8 cellular contexts compared by ENCODE assay signal in genomic region chr3:44729384-44729910, GRCh38. TPM values are rescaled to one million over a fixed set of nuclear protein-coding genes. Genes with fewer than 3 reads are reported as not detected.
DNase-seq lines count a peak whose midpoint lies in the region; ATAC-seq and TF ChIP-seq lines count a peak whose summit lies in the region.

Gene ZNF501 (plus strand): TSS chr3:44729635. CDS start chr3:44734422, 4,787 bp downstream.

- H3K27me3 Mint-ChIP-seq in CD4-positive, alpha-beta memory T cell, result peaks cover 0 to 1% of the 10 kb centered on the region in 2 donors

- intact Hi-C loops in CD4-positive, alpha-beta memory T cell (cut with micrococcal nuclease), result loop anchor here (1.0 kb wide), 3 partner anchors 17 to 252 kb away; partner anchors contain the start of genes KIAA1143, KIF15, ZNF445 and ZNF502
- intact Hi-C loops in right cardiac atrium (cut with DNase I) (no loop called here), prostate gland (cut with DNase I) (loop anchor here (1.0 kb wide), 1 partner anchor 17 kb away; the partner anchor contains the start of gene ZNF502)

- TF ChIP-seq POLR2A in prostate gland (IDR thresholded peaks at IDR 0.05) (peak; percentile 55), upper lobe of left lung (IDR thresholded peaks at IDR 0.05) (peak in 1 of 4 donors; percentile 48)

- peaks cover 9 to 91% (median 80%) of the 10 kb centered on the region in 8 donors for H3K9me3 Mint-ChIP-seq in CD4-positive, alpha-beta memory T cell

- peaks cover 11 to 17% of the 10 kb centered on the region in 2 donors for H3K9me3 ChIP-seq in CD4-positive, alpha-beta memory T cell (ENCODE audit: control insufficient read depth in 1 of 2, low read length in 2 of 2)
- peaks cover 9% of the 10 kb centered on the region for H3K9me3 ChIP-seq in right cardiac atrium (ENCODE audit: control insufficient read depth, low read length)
- no peaks in the 10 kb centered on the region for H3K9me3 ChIP-seq in prostate gland
- H3K9me3 ChIP-seq in upper lobe of left lung, result peaks cover 27 to 100% (median 76%) of the 10 kb centered on the region in 4 donors

- under 1% methylated on average over 46 of the region's 46 CpGs for WGBS in right cardiac atrium
- WGBS in prostate gland, result 0% methylated on average over 43 of the region's 46 CpGs
- 1% methylated on average over 31 to 36 of the region's 46 CpGs for WGBS in upper lobe of left lung, 2 donors

- H3K27me3 ChIP-seq in CD4-positive, alpha-beta memory T cell (ENCODE audit: insufficient read depth, low read length), result no peaks in the 10 kb centered on the region
- H3K27me3 ChIP-seq in right cardiac atrium (ENCODE audit: control insufficient read depth, insufficient read depth) (no peaks in the 10 kb centered on the region), prostate gland (replicated peaks; ENCODE audit: insufficient read depth) (no peaks in the 10 kb centered on the region), upper lobe of left lung (no peaks in the 10 kb centered on the region)

- peaks cover 47 to 65% of the 10 kb centered on the region in 2 donors for H3K36me3 Mint-ChIP-seq in CD4-positive, alpha-beta memory T cell

- peak; percentile 82 for ATAC-seq in GM21381 (IDR thresholded peaks at IDR 0.05; ENCODE audit: unreplicated experiment)
- peak; percentile 99 to 100 for ATAC-seq in right cardiac atrium
- peak; percentile 95 to 99 for ATAC-seq in upper lobe of left lung (ENCODE audit: low FRiP score in 2 of 2)

- DNase-seq in CD4-positive, alpha-beta memory T cell, result peak; percentile 79 to 88 (median 82)
- DNase-seq in LoVo (ENCODE audit: low spot score) (peak; percentile 90), T-helper 1 cell (peak; percentile 58 to 87 (median 75)), anterior cingulate cortex (lab: John Stamatoyannopoulos, UW) (peak; percentile 3 to 93 (median 78)), right cardiac atrium (peak; percentile 96 to 99 (median 98)), prostate gland (ENCODE audit: low spot score) (peak; percentile 92), upper lobe of left lung (peak; percentile 95 to 99)

- H3K4me3 ChIP-seq in CD4-positive, alpha-beta memory T cell (ENCODE audit: low read length in 2 of 2), result peak within 1 kb of the TSS; percentile 71 to 79
- peak within 1 kb of the TSS; percentile 69 for H3K4me3 ChIP-seq in right cardiac atrium (ENCODE audit: low read length)
- H3K4me3 ChIP-seq in prostate gland, result peak within 1 kb of the TSS; percentile 72 to 73
- peak within 1 kb of the TSS; percentile 69 to 77 (median 72) for H3K4me3 ChIP-seq in upper lobe of left lung

- POLR2A ChIA-PET in CD4-positive, alpha-beta memory T cell (lab: Charles Lee; ENCODE audit: partially characterized antibody), result interaction anchor here (0.7 to 2.7 kb wide), 11 partner anchors 11 to 392 kb away, joined by 3 to 50 read pairs (median 8); partner anchors contain the start of genes KIAA1143, KIF15, TMEM42 and ZKSCAN7

- TF ChIP-seq EP300 in upper lobe of left lung (IDR thresholded peaks at IDR 0.05), result peak in 1 of 4 donors; percentile 37

- H3K4me1 ChIP-seq in CD4-positive, alpha-beta memory T cell (ENCODE audit: insufficient read depth, low read length), result peaks cover 6% of the 10 kb centered on the region
- H3K4me1 ChIP-seq in right cardiac atrium (ENCODE audit: control insufficient read depth, insufficient read depth, low read length) (no peaks in the 10 kb centered on the region), prostate gland (replicated peaks) (no peaks in the 10 kb centered on the region), upper lobe of left lung (peaks cover 4 to 16% (median 9%) of the 10 kb centered on the region in 4 donors)

- no peaks in the 10 kb centered on the region for H3K36me3 ChIP-seq in CD4-positive, alpha-beta memory T cell (ENCODE audit: insufficient read depth, low read length)
- H3K36me3 ChIP-seq in prostate gland (no peaks in the 10 kb centered on the region), upper lobe of left lung (peaks cover 0 to 31% (median 23%) of the 10 kb centered on the region in 4 donors)

- CTCF ChIA-PET in CD4-positive, alpha-beta memory T cell (lab: Charles Lee; ENCODE audit: partially characterized antibody), result interaction anchor here (0.9 to 2.1 kb wide), 7 partner anchors 10 to 43 kb away, joined by 3 to 7 read pairs (median 3); partner anchors contain the start of genes KIAA1143, KIF15 and ZNF502

- TF ChIP-seq CTCF in prostate gland (IDR thresholded peaks at IDR 0.05) (peak in 1 of 4 experiments; percentile 12), upper lobe of left lung (IDR thresholded peaks at IDR 0.05) (peak in 1 of 6 experiments; percentile 17)

- H3K4me3 Mint-ChIP-seq in CD4-positive, alpha-beta memory T cell, result peak within 1 kb of the TSS; percentile 90 to 99 (median 94)

- peaks cover 10 to 21% (median 16%) of the 10 kb centered on the region in 4 donors for H3K4me1 Mint-ChIP-seq in CD4-positive, alpha-beta memory T cell

- H3K27ac Mint-ChIP-seq in CD4-positive, alpha-beta memory T cell, result peak within 1 kb of the TSS; percentile 78 to 93 (median 87)

- peak within 1 kb of the TSS; percentile 34 for H3K27ac ChIP-seq in CD4-positive, alpha-beta memory T cell (ENCODE audit: low read depth, low read length)
- H3K27ac ChIP-seq in right cardiac atrium (ENCODE audit: low read length) (no peak within 1 kb of the TSS), prostate gland (peak within 1 kb of the TSS; percentile 48 to 58), upper lobe of left lung (peak within 1 kb of the TSS; percentile 15 to 59 (median 54))

RNA-seq across cellular contexts. Expression of gene ZNF501, which starts in this region (rescaled TPM):
- 1 to 10 TPM; 7.4 to 7.5 TPM for total RNA-seq in CD4-positive, alpha-beta memory T cell
- 1 to 10 TPM; 2.1 to 2.9 TPM for polyA plus RNA-seq in CD4-positive, alpha-beta memory T cell
- total RNA-seq in right cardiac atrium (1 to 10 TPM; 4.1 to 6.3 (median 5.7) TPM), prostate gland (10 to 100 TPM in 1 of 2 donors, 1 to 10 TPM in 1; 9.7 to 23.6 TPM), upper lobe of left lung (1 to 10 TPM; 2.1 to 8.8 (median 2.9) TPM)
- polyA plus RNA-seq in right cardiac atrium, result 1.9 TPM

Comparison
In these comparisons a context has a peak if more than half of its experiments do, and no peak if none do; other contexts are left out.
1. intact Hi-C loops: an anchor here in CD4-positive, alpha-beta memory T cell (1.0 kb wide) and prostate gland (1.0 kb wide); none called in right cardiac atrium.